ENCODE assay signal across 1 cellular context in genomic region chr12:69988601-69989194, GRCh38.
TF ChIP-seq lines count a peak whose summit lies in the region.

No MANE protein-coding gene starts in this region.

TF ChIP-seq in IMR-90, 13 proteins besides CTCF, POLR2A, EP300 and RAD21 (continued from another document):
- TF ChIP-seq ELK1 (IDR thresholded peaks at IDR 0.05; ENCODE audit: borderline replicate concordance, low read depth, low read length): no peak
- TF ChIP-seq MAFK (IDR thresholded peaks at IDR 0.05; ENCODE audit: low read depth, low read length): no peak
